Comparison of ENCODE assay signal across 37 cellular contexts in genomic region chr6:50093938-50094272, GRCh38. TPM values are rescaled to one million over a fixed set of nuclear protein-coding genes. Genes with fewer than 3 reads are reported as not detected.
"Had no signal": no experiment of that assay in that cellular context is flagged by ENCODE, and none has a peak within 500 bp of the region (broad histone marks: within the 10 kb centered on the region; RNA-seq: fewer than 3 reads in every experiment).

No MANE protein-coding gene starts in this region.

- FAIRE-seq: islet of Langerhans, pancreas, urothelium cell line had no signal

- DNase-seq: colonic mucosa; effector CD8-positive, alpha-beta T cell; endodermal cell; foreskin fibroblast; heart left ventricle; hippocampal formation; kidney glomerular epithelial cell; left colon; left ventricle myocardium superior; mesenchymal stem cell; mucosa of descending colon; naive B cell; pancreas; retina; sigmoid colon; stimulated activated CD4-positive, alpha-beta T cell treated with anti-CD3 and anti-CD28 coated beads, Interleukin-4, amount 100 ng/mL, for 4 hours; stimulated activated naive CD8-positive, alpha-beta T cell treated with anti-CD3 and anti-CD28 coated beads, Interleukin-15, Interleukin-2, amounts not matched to agents 100 U/mL and 50 U/mL, for 24 hours; substantia nigra; testis; tibial artery; upper lobe of left lung had no signal

- H3K27ac ChIP-seq: colonic mucosa, epithelial cell of prostate, gastroesophageal sphincter, heart left ventricle, neutrophil, pancreas, sigmoid colon, testis, tibial artery, upper lobe of left lung had no signal

- H3K4me1 ChIP-seq: colonic mucosa, heart left ventricle, pancreas, testis, tibial artery, upper lobe of left lung had no signal

- H3K9me3 ChIP-seq: colonic mucosa, gastroesophageal sphincter, heart left ventricle, mucosa of descending colon, neutrophil, pancreas, sigmoid colon, testis, tibial artery, upper lobe of left lung had no signal

- H3K36me3 ChIP-seq: colonic mucosa, gastroesophageal sphincter, heart left ventricle, neutrophil, pancreas, sigmoid colon, tibial artery, upper lobe of left lung had no signal

- H3K4me3 ChIP-seq: colonic mucosa, gastroesophageal sphincter, heart left ventricle, lung, mucosa of descending colon, pancreas, sigmoid colon, testis, tibial artery, upper lobe of left lung had no signal

- ATAC-seq: esophagus mucosa; gastroesophageal sphincter; heart left ventricle; left colon; left ventricle myocardium superior; mucosa of descending colon; natural killer cell treated with Interleukin-12 subunit alpha and Interleukin-12 subunit beta and Interleukin-15 and Interleukin-18, amount 100 ng/mL, for 72 hours; pancreas; stimulated activated memory B cell treated with anti-CD40 and anti-IgM and Interleukin-4, amounts not matched to agents 10 μg/mL and 1 μg/mL and 100 μg/mL, for 72 hours; stimulated activated naive CD8-positive, alpha-beta T cell treated with anti-CD3 and anti-CD28 coated beads, Interleukin-15, Interleukin-2, amounts not matched to agents 100 U/mL and 50 U/mL, for 24 hours had no signal

- H3K27me3 ChIP-seq: colonic mucosa, gastroesophageal sphincter, neutrophil, sigmoid colon, testis, tibial artery, upper lobe of left lung had no signal

RNA-seq across cellular contexts. Expression of gene DEFB112, which starts 44.2 kb away (rescaled TPM):
- total RNA-seq: chondrocyte; colonic mucosa; endodermal cell; esophagus mucosa; gastroesophageal sphincter; heart left ventricle; left colon; left ventricle myocardium superior; lung; mesothelial cell of epicardium; mucosa of descending colon; natural killer cell treated with Interleukin-12 subunit alpha and Interleukin-12 subunit beta and Interleukin-15 and Interleukin-18, amount 100 ng/mL, for 72 hours; neural crest cell; omental fat pad; pancreas; posterior vena cava; pulmonary artery endothelial cell; sigmoid colon; skeletal muscle tissue; testis; upper lobe of left lung had no signal
- polyA plus RNA-seq: heart left ventricle, lung, pancreas, sigmoid colon had no signal
